In the genomic region with DNA sequence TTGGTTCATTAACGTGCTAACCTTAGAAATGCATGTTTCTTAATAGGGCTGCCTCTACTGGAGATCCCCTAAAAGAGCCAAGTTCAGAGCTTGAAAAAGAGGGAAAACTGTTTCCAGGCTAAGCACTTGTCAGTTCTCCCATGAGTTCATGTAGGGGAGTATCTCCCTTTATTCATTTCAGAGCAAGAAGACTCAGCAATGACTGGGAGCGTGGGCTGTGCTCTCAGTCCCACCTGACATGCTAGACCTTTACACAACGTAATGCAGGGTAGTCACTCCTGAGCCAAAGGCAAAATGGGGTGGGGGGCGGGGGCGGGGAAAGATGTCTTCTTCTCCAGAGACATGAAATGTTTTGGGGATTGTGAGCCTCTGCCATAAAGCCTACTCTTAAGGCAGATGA, we compare ENCODE assay signal across 34 cellular contexts.
"Had no signal": no experiment of that assay in that cellular context is flagged by ENCODE, and none has a peak within 500 bp of the region (broad histone marks: within the 10 kb centered on the region; RNA-seq: fewer than 3 reads in every experiment).

No MANE protein-coding gene starts in this region.

- DNase-seq: Karpas-422, Kasumi-1, KG1, MG63, MM.1S, MV-4-11, NCI-H1048, NCI-H1092, NCI-H1092 treated with DMSO at 0.1 percent for 48 hours, NCI-H1105, NCI-H1105 treated with DMSO at 0.1 percent for 48 hours, NCI-H1417, NCI-H1417 treated with DMSO at 0.1 percent for 48 hours, NCI-H1436, NCI-H1436 treated with DMSO at 0.1 percent for 48 hours, NCI-H146, NCI-H1694, NCI-H1694 treated with DMSO at 0.1 percent for 48 hours, NCI-H187, NCI-H187 treated with DMSO at 0.1 percent for 48 hours, NCI-H1930, NCI-H2029, NCI-H2029 treated with DMSO at 0.1 percent for 48 hours, NCI-H2081, NCI-H2081 treated with DMSO at 0.1 percent for 48 hours, NCI-H2107, NCI-H2171, NCI-H2171 treated with DMSO at 0.1 percent for 48 hours, NCI-H2227 treated with DMSO at 0.1 percent for 48 hours, NCI-H226, NCI-H345, NCI-H446, NCI-H446 treated with DMSO at 0.1 percent for 48 hours had no signal

- H3K36me3 ChIP-seq: MG63 had no signal

- H3K4me3 ChIP-seq: MG63 had no signal

- H3K27ac ChIP-seq: KMS-11 had no signal
